Comparison of ENCODE assay signal across 1 cellular context in the genomic region with DNA sequence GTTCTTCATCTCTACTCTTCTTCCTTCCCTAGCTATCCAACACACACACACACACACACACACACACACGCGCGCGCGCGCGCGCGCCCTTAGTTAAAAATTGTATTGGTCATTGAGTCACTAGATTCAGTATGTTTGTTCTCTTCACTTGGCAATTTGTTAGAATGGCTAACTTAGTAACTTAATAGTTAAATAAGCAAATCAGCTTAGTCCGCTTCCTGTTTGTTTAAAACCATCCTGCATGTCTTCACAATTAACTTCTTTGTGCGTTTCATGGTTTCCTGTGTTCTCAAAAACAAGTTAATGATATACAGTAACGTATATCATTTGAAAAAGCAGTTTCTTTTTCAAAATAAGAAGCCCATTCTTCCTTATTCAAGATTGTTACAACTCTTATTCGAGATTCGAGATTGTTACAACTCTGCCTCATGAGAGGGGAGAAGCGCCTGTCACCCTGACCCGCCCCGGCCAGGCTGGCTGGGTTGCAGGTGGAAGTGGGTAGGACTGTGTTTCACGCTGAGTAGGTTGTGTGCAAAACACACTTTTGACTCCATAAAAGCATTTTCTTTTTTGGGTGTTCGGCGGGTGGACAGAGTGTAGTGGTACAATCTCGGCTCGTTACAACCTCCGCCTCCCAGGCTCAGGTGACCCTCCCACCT.
TF ChIP-seq lines count a peak whose summit lies in the region.

No MANE protein-coding gene starts in this region.

TF ChIP-seq in GM12878, 131 proteins besides CTCF, POLR2A, EP300 and RAD21 (continued from another document):
- TF ChIP-seq KAT2A (conservative IDR thresholded peaks at IDR 0.05; ENCODE audit: control insufficient read depth, low read depth, low read length) (no peak), YBX1 (IDR thresholded peaks at IDR 0.05) (no peak)
